Comparison of ENCODE assay signal across 27 cellular contexts in the genomic region with DNA sequence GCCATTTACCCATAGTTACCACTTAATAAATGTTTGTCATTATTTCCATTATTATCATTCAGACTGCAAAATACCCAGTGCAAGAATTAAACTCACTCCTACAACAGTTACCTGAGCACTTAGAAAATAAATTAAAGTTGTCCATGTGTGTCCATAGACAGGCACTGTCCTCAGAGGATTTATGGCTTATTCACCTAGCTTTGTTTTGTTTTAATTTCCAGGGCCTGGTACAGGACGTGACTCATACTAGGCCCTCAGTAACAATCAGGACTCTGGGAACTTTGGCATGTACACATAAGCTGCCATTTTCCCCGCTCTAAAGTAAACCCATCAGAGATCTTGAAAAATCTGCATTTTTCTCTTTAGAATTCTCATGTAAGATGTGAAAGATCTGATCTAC.
DNase-seq lines count a peak whose midpoint lies in the region; FAIRE-seq and TF ChIP-seq lines count a peak whose summit lies in the region.
"Had no signal": no experiment of that assay in that cellular context is flagged by ENCODE, and none has a peak within 500 bp of the region (broad histone marks: within the 10 kb centered on the region; RNA-seq: fewer than 3 reads in every experiment).

No MANE protein-coding gene starts in this region.

- H3K9me3 ChIP-seq in astrocyte (ENCODE audit: insufficient read depth, low read depth, low read length): no peaks in the 10 kb centered on the region
- no peaks in the 10 kb centered on the region for H3K9me3 ChIP-seq in fibroblast of lung (ENCODE audit: control insufficient read depth, insufficient read depth, low read depth, low read length)
- H3K9me3 ChIP-seq: Caco-2, lower lobe of right lung, suprapubic skin had no signal

- H2AFZ ChIP-seq in astrocyte (ENCODE audit: low read depth, low read length): peak overlapping the region; percentile 38
- H2AFZ ChIP-seq in fibroblast of lung (ENCODE audit: low read length): no peak overlapping the region

- no peak overlapping the region for H3K9ac ChIP-seq in astrocyte (ENCODE audit: low read length)
- H3K9ac ChIP-seq in fibroblast of lung (ENCODE audit: insufficient read depth, low read length): no peak overlapping the region

- H3K27me3 ChIP-seq in HL-60 (ENCODE audit: insufficient read depth, poor library complexity, severe bottlenecking) (no peaks in the 10 kb centered on the region), astrocyte (ENCODE audit: insufficient read depth, low read length) (no peaks in the 10 kb centered on the region), fibroblast of lung (ENCODE audit: control insufficient read depth, insufficient read depth, low read length) (no peaks in the 10 kb centered on the region)
- H3K27me3 ChIP-seq: SJSA1, suprapubic skin had no signal

- no peaks in the 10 kb centered on the region for H3K27me3 Mint-ChIP-seq in astrocyte (ENCODE audit: low read depth, unreplicated experiment)
- H3K27me3 Mint-ChIP-seq in osteocyte (ENCODE audit: unreplicated experiment): no peaks in the 10 kb centered on the region
- H3K27me3 Mint-ChIP-seq in mesothelial cell of epicardium (ENCODE audit: low read depth): no peaks in the 10 kb centered on the region
- H3K27me3 Mint-ChIP-seq: activated B cell treated with CpG ODN at 0.5 μM for 24 hours; activated CD8-positive, alpha-beta T cell treated with anti-CD3 and anti-CD28 coated beads for 36 hours; activated naive CD8-positive, alpha-beta T cell treated with anti-CD3 and anti-CD28 coated beads, Interleukin-2, amount 10 ng/mL, durations not matched to agents 7 days and 5 days; progenitor cell of endocrine pancreas had no signal

- H3K36me3 ChIP-seq in astrocyte (ENCODE audit: insufficient read depth, low read length) (no peaks in the 10 kb centered on the region), fibroblast of lung (ENCODE audit: control insufficient read depth, insufficient read depth, low read length) (no peaks in the 10 kb centered on the region)
- H3K36me3 ChIP-seq: lower lobe of right lung, SJSA1, suprapubic skin had no signal

- H3K4me3 ChIP-seq in HL-60 (replicated peaks; ENCODE audit: insufficient read depth, low read length) (no peak overlapping the region), astrocyte (ENCODE audit: insufficient read depth, low read depth, low read length) (no peak overlapping the region), fibroblast of lung (replicated peaks in 1 of 4; ENCODE audit: control extremely low read depth in 1 of 4, insufficient read depth in 1 of 4, low read depth in 3 of 4, low read length in 4 of 4) (no peak overlapping the region)
- H3K4me3 ChIP-seq: lower lobe of right lung, SJSA1, suprapubic skin had no signal

- H4K20me1 ChIP-seq in astrocyte (ENCODE audit: insufficient read depth, low read length): no peaks in the 10 kb centered on the region
- H4K20me1 ChIP-seq in fibroblast of lung (ENCODE audit: control insufficient read depth, extremely low read depth, insufficient read depth, low read length): no peaks in the 10 kb centered on the region

- H3K9me3 Mint-ChIP-seq in astrocyte (ENCODE audit: unreplicated experiment): no peaks in the 10 kb centered on the region
- peaks cover 9% of the 10 kb centered on the region for H3K9me3 Mint-ChIP-seq in osteocyte (ENCODE audit: unreplicated experiment)
- H3K9me3 Mint-ChIP-seq in mesothelial cell of epicardium: peaks cover 7% of the 10 kb centered on the region

- H3K4me1 Mint-ChIP-seq in astrocyte (ENCODE audit: low read depth, unreplicated experiment) (peaks cover 23% of the 10 kb centered on the region), osteocyte (ENCODE audit: unreplicated experiment) (peaks cover 30% of the 10 kb centered on the region), mesothelial cell of epicardium (no peaks in the 10 kb centered on the region)
- H3K4me1 Mint-ChIP-seq: activated B cell treated with CpG ODN at 0.5 μM for 24 hours; activated naive CD8-positive, alpha-beta T cell treated with anti-CD3 and anti-CD28 coated beads, Interleukin-2, amount 10 ng/mL, durations not matched to agents 7 days and 5 days; naive thymus-derived CD8-positive, alpha-beta T cell had no signal

- no peaks in the 10 kb centered on the region for H3K79me2 ChIP-seq in astrocyte (ENCODE audit: insufficient read depth, low read length)
- no peaks in the 10 kb centered on the region for H3K79me2 ChIP-seq in fibroblast of lung (ENCODE audit: control insufficient read depth, insufficient read depth, low read length)

- peak overlapping the region; percentile 80 for H3K27ac ChIP-seq in HL-60 (replicated peaks)
- H3K27ac ChIP-seq in astrocyte (ENCODE audit: low read depth, low read length): no peak overlapping the region
- no peak overlapping the region for H3K27ac ChIP-seq in fibroblast of lung (ENCODE audit: insufficient read depth, low read length)
- H3K27ac ChIP-seq: lower lobe of right lung, SJSA1, suprapubic skin had no signal

- no peaks in the 10 kb centered on the region for H3K36me3 Mint-ChIP-seq in astrocyte (ENCODE audit: low read depth, unreplicated experiment)
- no peaks in the 10 kb centered on the region for H3K36me3 Mint-ChIP-seq in osteocyte (ENCODE audit: unreplicated experiment)
- H3K36me3 Mint-ChIP-seq in mesothelial cell of epicardium: no peaks in the 10 kb centered on the region
- H3K36me3 Mint-ChIP-seq: activated naive CD8-positive, alpha-beta T cell treated with anti-CD3 and anti-CD28 coated beads, Interleukin-2, amount 10 ng/mL, durations not matched to agents 7 days and 5 days; naive thymus-derived CD8-positive, alpha-beta T cell had no signal

- no peak for FAIRE-seq in astrocyte (lab: Jason Lieb, UNC)
- FAIRE-seq: G401.6 had no signal

- TF ChIP-seq CTCF in HL-60 (IDR thresholded peaks at IDR 0.05; ENCODE audit: insufficient read depth, low read length): no peak
- no peak for TF ChIP-seq CTCF in astrocyte (IDR thresholded peaks at IDR 0.05; ENCODE audit: insufficient read depth, low read depth, low read length)
- no peak for TF ChIP-seq CTCF in fibroblast of lung (conservative IDR thresholded peaks at IDR 0.05 in 1 of 2, IDR thresholded peaks at IDR 0.05 in 1 of 2; ENCODE audit: low read depth in 1 of 2, low read length in 2 of 2)
- TF ChIP-seq CTCF in osteocyte (IDR thresholded peaks at IDR 0.05): no peak
- TF ChIP-seq CTCF in mesothelial cell of epicardium (IDR thresholded peaks at IDR 0.05; ENCODE audit: unreplicated experiment): no peak

- H3K27ac Mint-ChIP-seq in astrocyte (ENCODE audit: unreplicated experiment): peak overlapping the region; percentile 29
- H3K27ac Mint-ChIP-seq in osteocyte (ENCODE audit: unreplicated experiment): peak overlapping the region; percentile 70
- H3K27ac Mint-ChIP-seq in mesothelial cell of epicardium: no peak overlapping the region
- H3K27ac Mint-ChIP-seq: activated B cell treated with CpG ODN at 0.5 μM for 24 hours; activated CD8-positive, alpha-beta T cell treated with anti-CD3 and anti-CD28 coated beads for 36 hours; activated naive CD8-positive, alpha-beta T cell treated with anti-CD3 and anti-CD28 coated beads, Interleukin-2, amount 10 ng/mL, durations not matched to agents 7 days and 5 days; activated T-helper 1 cell treated with anti-CD3 and anti-CD28 coated beads, Interleukin-12 subunit alpha, Interleukin-12 subunit beta, Interleukin-2, Interleukin-4 antibody, amounts not matched to agents 30 ng/mL and 10 ng/mL and 1 ng/mL, durations not matched to agents 14 hours and 24 hours and 36 hours; naive thymus-derived CD8-positive, alpha-beta T cell; progenitor cell of endocrine pancreas had no signal

- peaks cover 5% of the 10 kb centered on the region for H3K4me1 ChIP-seq in astrocyte (ENCODE audit: insufficient read depth, low read length)
- no peaks in the 10 kb centered on the region for H3K4me1 ChIP-seq in fibroblast of lung (ENCODE audit: control insufficient read depth, extremely low read depth, insufficient read depth, low read length)
- H3K4me1 ChIP-seq: Caco-2, lower lobe of right lung, SJSA1, suprapubic skin had no signal

- no peak overlapping the region for H3K4me3 Mint-ChIP-seq in astrocyte (ENCODE audit: unreplicated experiment)
- H3K4me3 Mint-ChIP-seq in osteocyte (ENCODE audit: unreplicated experiment): no peak overlapping the region
- H3K4me3 Mint-ChIP-seq in mesothelial cell of epicardium: no peak overlapping the region
- H3K4me3 Mint-ChIP-seq: activated B cell treated with CpG ODN at 0.5 μM for 24 hours; activated CD8-positive, alpha-beta T cell treated with anti-CD3 and anti-CD28 coated beads for 36 hours; activated naive CD8-positive, alpha-beta T cell treated with anti-CD3 and anti-CD28 coated beads, Interleukin-2, amount 10 ng/mL, durations not matched to agents 7 days and 5 days; activated T-helper 1 cell treated with anti-CD3 and anti-CD28 coated beads, Interleukin-12 subunit alpha, Interleukin-12 subunit beta, Interleukin-2, Interleukin-4 antibody, amounts not matched to agents 30 ng/mL and 10 ng/mL and 1 ng/mL, durations not matched to agents 14 hours and 24 hours and 36 hours; naive thymus-derived CD8-positive, alpha-beta T cell had no signal

- DNase-seq in HL-60 (ENCODE audit: low read depth in 1 of 2, low spot score in 1 of 2) (no peak), astrocyte (ENCODE audit: low read depth) (peak; percentile 11), fibroblast of lung (ENCODE audit: low read depth in 2 of 2) (peak; percentile 27), osteocyte (ENCODE audit: extremely low spot score, unreplicated experiment) (no peak), mesothelial cell of epicardium (ENCODE audit: low spot score in 2 of 2, unreplicated experiment in 2 of 2) (no peak), islet precursor cell (no peak), superior temporal gyrus (ENCODE audit: extremely low spot score) (no peak)
- no peak for DNase-seq in activated CD8-positive, alpha-beta memory T cell treated with anti-CD3 and anti-CD28 coated beads, Interleukin-2, amount 50 U/mL, for 4 hours
- DNase-seq: activated B cell treated with CpG ODN at 0.5 μM for 24 hours; activated CD8-positive, alpha-beta T cell treated with anti-CD3 and anti-CD28 coated beads for 36 hours; activated naive CD8-positive, alpha-beta T cell treated with anti-CD3 and anti-CD28 coated beads, Interleukin-2, amount 10 ng/mL, durations not matched to agents 7 days and 5 days; Caco-2; caudate nucleus; glutamatergic neuron; H7; KBM-7; lower lobe of right lung; naive thymus-derived CD8-positive, alpha-beta T cell; NCI-H1105; NCI-H2107; NCI-H526; T-helper 2 cell had no signal

- H3K4me2 ChIP-seq in astrocyte (ENCODE audit: low read length) (peak overlapping the region; percentile 11), fibroblast of lung (ENCODE audit: extremely low read depth, insufficient read depth, low read length) (no peak overlapping the region)

Comparison
In these comparisons a context has a peak if more than half of its experiments do, and no peak if none do; other contexts are left out.
1. DNase-seq: peak in astrocyte (single experiment) and fibroblast of lung (2 of 2); none in HL-60 (0 of 2), osteocyte (single experiment), mesothelial cell of epicardium (0 of 2), activated CD8-positive, alpha-beta memory T cell treated with anti-CD3 and anti-CD28 coated beads, Interleukin-2, amount 50 U/mL, for 4 hours (single experiment), islet precursor cell (single experiment) and superior temporal gyrus (single experiment).